Comparison of ENCODE assay signal across 21 cellular contexts in the genomic region with DNA sequence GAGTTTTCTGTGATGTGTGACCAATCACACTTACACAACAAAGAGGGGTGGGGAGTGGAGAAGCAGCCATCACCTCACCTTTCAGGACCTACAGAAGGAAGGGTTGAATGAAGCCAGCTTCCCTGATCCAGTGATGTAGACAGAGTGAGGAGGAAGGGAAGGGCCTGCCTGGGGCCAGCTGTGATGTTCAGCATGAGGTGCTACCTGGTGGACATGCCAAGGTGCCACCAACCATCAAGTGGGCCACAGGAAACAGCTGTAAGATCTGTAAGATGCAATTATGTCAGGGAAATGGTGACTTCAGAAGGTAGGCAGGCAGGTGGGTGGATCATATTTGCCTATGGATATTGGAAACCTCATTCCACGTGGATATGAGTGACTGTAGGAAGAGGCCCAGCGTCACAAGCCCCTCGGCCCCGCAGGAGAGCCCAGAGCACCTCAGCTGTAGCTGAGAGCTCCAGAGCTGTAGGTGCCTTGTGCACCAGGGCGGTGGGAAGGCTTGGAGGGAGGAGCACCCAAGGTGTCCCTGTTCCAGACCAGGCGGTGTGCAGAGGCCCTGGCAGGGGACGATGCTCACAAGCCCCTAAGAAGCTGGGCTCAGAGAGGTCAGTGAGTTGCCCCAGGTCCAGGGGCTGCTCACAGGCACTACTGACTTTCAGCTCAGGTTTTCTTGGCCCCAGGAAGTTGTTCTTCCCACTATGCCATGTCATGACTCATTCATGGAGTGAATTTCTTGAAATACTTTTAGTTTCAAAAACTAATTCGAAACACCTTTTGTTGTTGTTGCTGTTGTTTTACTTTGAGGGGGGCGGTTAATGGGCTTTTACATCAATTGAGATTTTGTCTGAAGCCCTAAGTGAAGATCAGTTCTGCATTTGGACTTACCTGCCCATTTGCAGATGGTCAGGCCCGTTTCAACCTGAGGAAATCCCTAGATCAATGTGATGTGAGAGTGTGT.
DNase-seq lines count a peak whose midpoint lies in the region; ATAC-seq and TF ChIP-seq lines count a peak whose summit lies in the region.
"Had no signal": no experiment of that assay in that cellular context is flagged by ENCODE, and none has a peak within 500 bp of the region (broad histone marks: within the 10 kb centered on the region; RNA-seq: fewer than 3 reads in every experiment).

No MANE protein-coding gene starts in this region.

- ATAC-seq in HG03565 (IDR thresholded peaks at IDR 0.05; ENCODE audit: unreplicated experiment), result peak; percentile 40
- ATAC-seq in upper lobe of right lung, result no peak
- no peak for ATAC-seq in SK-N-SH treated with all-trans-retinoic acid at 6 μM for 48 hours
- ATAC-seq: PC-3 had no signal

- H3K27me3 Mint-ChIP-seq in MCF 10A (ENCODE audit: insufficient read depth, unreplicated experiment) (no peaks in the 10 kb centered on the region), immature natural killer cell (ENCODE audit: low read depth in 3 of 3) (peaks cover 0 to 2% (median 0%) of the 10 kb centered on the region in 3 donors)

- peaks cover 4% of the 10 kb centered on the region for H3K4me1 ChIP-seq in mammary epithelial cell (ENCODE audit: insufficient read depth, low read length)
- no peaks in the 10 kb centered on the region for H3K4me1 ChIP-seq in esophagus muscularis mucosa
- no peaks in the 10 kb centered on the region for H3K4me1 ChIP-seq in upper lobe of right lung
- H3K4me1 ChIP-seq: testis had no signal

- H4K20me1 ChIP-seq in mammary epithelial cell (ENCODE audit: insufficient read depth, low read length), result no peaks in the 10 kb centered on the region

- H3K4me3 ChIP-seq in mammary epithelial cell (replicated peaks in 1 of 3; ENCODE audit: insufficient read depth in 1 of 3, low read depth in 2 of 3, low read length in 3 of 3) (no peak overlapping the region), esophagus muscularis mucosa (no peak overlapping the region), upper lobe of right lung (no peak overlapping the region)
- H3K4me3 ChIP-seq: SK-N-MC, testis had no signal

- no peak for TF ChIP-seq CTCF in MCF 10A (IDR thresholded peaks at IDR 0.05; ENCODE audit: unreplicated experiment)
- TF ChIP-seq CTCF in mammary epithelial cell (conservative IDR thresholded peaks at IDR 0.05 in 1 of 2, IDR thresholded peaks at IDR 0.05 in 1 of 2; ENCODE audit: extremely low read depth in 1 of 2, insufficient read depth in 1 of 2, low read depth in 1 of 2, low read length in 2 of 2), result no peak
- TF ChIP-seq CTCF in esophagus muscularis mucosa (IDR thresholded peaks at IDR 0.05), result no peak
- TF ChIP-seq CTCF in upper lobe of right lung (IDR thresholded peaks at IDR 0.05), result no peak

- in situ Hi-C loops in mammary epithelial cell (cut with MboI; ENCODE audit: low sequenced_read_pairs in 2 of 2), result no loop called here

- dilution Hi-C loops in mammary epithelial cell (cut with HindIII; ENCODE audit: low sequenced_read_pairs), result no loop called here

- H3K27ac Mint-ChIP-seq in MCF 10A (ENCODE audit: low read depth, unreplicated experiment) (no peak overlapping the region), immature natural killer cell (no peak overlapping the region)
- H3K27ac Mint-ChIP-seq: activated naive CD4-positive, alpha-beta T cell treated with anti-CD3 and anti-CD28 coated beads for 36 hours had no signal

- intact Hi-C loops in MCF 10A (cut with micrococcal nuclease), result no loop called here
- intact Hi-C loops in mammary epithelial cell (cut with micrococcal nuclease), result no loop called here
- intact Hi-C loops in esophagus muscularis mucosa (cut with DNase I), result no loop called here
- intact Hi-C loops in upper lobe of right lung (cut with DNase I), result no loop called here

- POLR2A ChIA-PET in MCF 10A (lab: Yijun Ruan, JAX), result no interaction called here

- no peak overlapping the region for H3K4me2 ChIP-seq in mammary epithelial cell (ENCODE audit: insufficient read depth, low read depth, low read length)

- WGBS in mammary epithelial cell (ENCODE audit: low coverage, missing lambda C conversion rate), result 94% methylated on average over 10 of the region's 10 CpGs
- 92% methylated on average over 10 of the region's 10 CpGs for WGBS in esophagus muscularis mucosa

- no peaks in the 10 kb centered on the region for H3K9me3 ChIP-seq in mammary epithelial cell (replicated peaks; ENCODE audit: insufficient read depth, low read length)
- no peaks in the 10 kb centered on the region for H3K9me3 ChIP-seq in esophagus muscularis mucosa
- H3K9me3 ChIP-seq in upper lobe of right lung, result no peaks in the 10 kb centered on the region
- H3K9me3 ChIP-seq: testis had no signal

- no peaks in the 10 kb centered on the region for H3K36me3 Mint-ChIP-seq in MCF 10A (ENCODE audit: insufficient read depth, unreplicated experiment)
- H3K36me3 Mint-ChIP-seq in immature natural killer cell, result no peaks in the 10 kb centered on the region

- TF ChIP-seq POLR2A in esophagus muscularis mucosa (IDR thresholded peaks at IDR 0.05; ENCODE audit: low read depth), result no peak

- TF ChIP-seq EP300 in esophagus muscularis mucosa (IDR thresholded peaks at IDR 0.05), result no peak

- CTCF ChIA-PET in MCF 10A (lab: Yijun Ruan, JAX) (no interaction called here), mammary epithelial cell (lab: Charles Lee; ENCODE audit: low non-redundant PET) (no interaction called here)

- H3K9me3 Mint-ChIP-seq in MCF 10A (ENCODE audit: unreplicated experiment), result no peaks in the 10 kb centered on the region
- H3K9me3 Mint-ChIP-seq in immature natural killer cell, result no peaks in the 10 kb centered on the region
- H3K9me3 Mint-ChIP-seq: activated naive CD4-positive, alpha-beta T cell treated with anti-CD3 and anti-CD28 coated beads for 36 hours; neural crest cell had no signal

- no peaks in the 10 kb centered on the region for H3K36me3 ChIP-seq in mammary epithelial cell (ENCODE audit: insufficient read depth, low read length)
- H3K36me3 ChIP-seq in esophagus muscularis mucosa, result no peaks in the 10 kb centered on the region
- H3K36me3 ChIP-seq in upper lobe of right lung, result no peaks in the 10 kb centered on the region

- H3K27me3 ChIP-seq in mammary epithelial cell (ENCODE audit: insufficient read depth, low read length) (no peaks in the 10 kb centered on the region), esophagus muscularis mucosa (peaks cover 0 to 29% (median 0%) of the 10 kb centered on the region in 4 donors), upper lobe of right lung (no peaks in the 10 kb centered on the region)
- H3K27me3 ChIP-seq: testis had no signal

- H3K27ac ChIP-seq in mammary epithelial cell (ENCODE audit: insufficient read depth, low read depth, low read length), result no peak overlapping the region
- no peak overlapping the region for H3K27ac ChIP-seq in esophagus muscularis mucosa (replicated peaks in 1 of 4)
- no peak overlapping the region for H3K27ac ChIP-seq in upper lobe of right lung
- H3K27ac ChIP-seq: SK-N-MC, testis had no signal

- H3K4me1 Mint-ChIP-seq in MCF 10A (ENCODE audit: insufficient read depth, unreplicated experiment) (no peaks in the 10 kb centered on the region), immature natural killer cell (no peaks in the 10 kb centered on the region)
- H3K4me1 Mint-ChIP-seq: neural crest cell had no signal

- peak; percentile 8 for DNase-seq in MCF 10A (ENCODE audit: unreplicated experiment)
- DNase-seq in mammary epithelial cell, result no peak
- DNase-seq in esophagus muscularis mucosa (ENCODE audit: extremely low spot score), result peak; percentile 78
- DNase-seq in upper lobe of right lung, result peak; percentile 41
- DNase-seq in immature natural killer cell, result no peak
- DNase-seq in NOMO-1 treated with DMSO at 0.1 percent for 48 hours (lab: John Stamatoyannopoulos, UW; ENCODE audit: unreplicated experiment), result no peak
- DNase-seq: activated CD4-positive, CD25-positive, alpha-beta regulatory T cell treated with anti-CD3 and anti-CD28 coated beads, Interleukin-2, amount 50 U/mL, for 72 hours; activated naive CD4-positive, alpha-beta T cell treated with anti-CD3 and anti-CD28 coated beads for 36 hours; foreskin fibroblast; HCEC 1CT; hypothalamus; Kasumi-1; NCI-H1417 treated with DMSO at 0.1 percent for 48 hours; NCI-H774; PC-3; T-helper 9 cell; testis had no signal

- no peaks in the 10 kb centered on the region for H3K79me2 ChIP-seq in mammary epithelial cell (ENCODE audit: insufficient read depth, low read length)

- H3K9ac ChIP-seq in mammary epithelial cell (ENCODE audit: insufficient read depth, low read length), result no peak overlapping the region

- H2AFZ ChIP-seq in mammary epithelial cell (ENCODE audit: low read depth, low read length), result no peak overlapping the region

- H3K4me3 Mint-ChIP-seq in MCF 10A (ENCODE audit: unreplicated experiment) (no peak overlapping the region), immature natural killer cell (no peak overlapping the region)
- H3K4me3 Mint-ChIP-seq: activated naive CD4-positive, alpha-beta T cell treated with anti-CD3 and anti-CD28 coated beads for 36 hours; neural crest cell had no signal

- BruUV-seq in MCF 10A (replicated peaks; lab: Mats Ljungman, UMichigan), result no TSS peak
- no TSS peak for BruUV-seq in mammary epithelial cell (replicated peaks; lab: Mats Ljungman, UMichigan)

TF ChIP-seq in SK-N-SH treated with all-trans-retinoic acid at 6 μM for 48 hours, 23 proteins besides CTCF, POLR2A, EP300 and RAD21 (continues in another document):
- TF ChIP-seq ZFP30 (CRISPR knock-in tag; IDR thresholded peaks at IDR 0.05) (no peak), ZNF8 (CRISPR knock-in tag; IDR thresholded peaks at IDR 0.05) (no peak), ZNF70 (CRISPR knock-in tag; IDR thresholded peaks at IDR 0.05) (no peak), RARB (CRISPR knock-in tag; IDR thresholded peaks at IDR 0.05) (no peak)
- TF ChIP-seq, protein P1, sequence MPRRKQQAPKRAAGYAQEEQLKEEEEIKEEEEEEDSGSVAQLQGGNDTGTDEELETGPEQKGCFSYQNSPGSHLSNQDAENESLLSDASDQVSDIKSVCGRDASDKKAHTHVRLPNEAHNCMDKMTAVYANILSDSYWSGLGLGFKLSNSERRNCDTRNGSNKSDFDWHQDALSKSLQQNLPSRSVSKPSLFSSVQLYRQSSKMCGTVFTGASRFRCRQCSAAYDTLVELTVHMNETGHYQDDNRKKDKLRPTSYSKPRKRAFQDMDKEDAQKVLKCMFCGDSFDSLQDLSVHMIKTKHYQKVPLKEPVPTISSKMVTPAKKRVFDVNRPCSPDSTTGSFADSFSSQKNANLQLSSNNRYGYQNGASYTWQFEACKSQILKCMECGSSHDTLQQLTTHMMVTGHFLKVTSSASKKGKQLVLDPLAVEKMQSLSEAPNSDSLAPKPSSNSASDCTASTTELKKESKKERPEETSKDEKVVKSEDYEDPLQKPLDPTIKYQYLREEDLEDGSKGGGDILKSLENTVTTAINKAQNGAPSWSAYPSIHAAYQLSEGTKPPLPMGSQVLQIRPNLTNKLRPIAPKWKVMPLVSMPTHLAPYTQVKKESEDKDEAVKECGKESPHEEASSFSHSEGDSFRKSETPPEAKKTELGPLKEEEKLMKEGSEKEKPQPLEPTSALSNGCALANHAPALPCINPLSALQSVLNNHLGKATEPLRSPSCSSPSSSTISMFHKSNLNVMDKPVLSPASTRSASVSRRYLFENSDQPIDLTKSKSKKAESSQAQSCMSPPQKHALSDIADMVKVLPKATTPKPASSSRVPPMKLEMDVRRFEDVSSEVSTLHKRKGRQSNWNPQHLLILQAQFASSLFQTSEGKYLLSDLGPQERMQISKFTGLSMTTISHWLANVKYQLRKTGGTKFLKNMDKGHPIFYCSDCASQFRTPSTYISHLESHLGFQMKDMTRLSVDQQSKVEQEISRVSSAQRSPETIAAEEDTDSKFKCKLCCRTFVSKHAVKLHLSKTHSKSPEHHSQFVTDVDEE (CRISPR knock-in tag; IDR thresholded peaks at IDR 0.05), result no peak

Comparison
In these comparisons a context has a peak if more than half of its experiments do, and no peak if none do; other contexts are left out.
1. DNase-seq: peak in MCF 10A (single experiment), esophagus muscularis mucosa (single experiment) and upper lobe of right lung (single experiment); none in mammary epithelial cell (single experiment), immature natural killer cell (0 of 3) and NOMO-1 treated with DMSO at 0.1 percent for 48 hours (single experiment).